Comparison of ENCODE assay signal across 7 cellular contexts in the genomic region with DNA sequence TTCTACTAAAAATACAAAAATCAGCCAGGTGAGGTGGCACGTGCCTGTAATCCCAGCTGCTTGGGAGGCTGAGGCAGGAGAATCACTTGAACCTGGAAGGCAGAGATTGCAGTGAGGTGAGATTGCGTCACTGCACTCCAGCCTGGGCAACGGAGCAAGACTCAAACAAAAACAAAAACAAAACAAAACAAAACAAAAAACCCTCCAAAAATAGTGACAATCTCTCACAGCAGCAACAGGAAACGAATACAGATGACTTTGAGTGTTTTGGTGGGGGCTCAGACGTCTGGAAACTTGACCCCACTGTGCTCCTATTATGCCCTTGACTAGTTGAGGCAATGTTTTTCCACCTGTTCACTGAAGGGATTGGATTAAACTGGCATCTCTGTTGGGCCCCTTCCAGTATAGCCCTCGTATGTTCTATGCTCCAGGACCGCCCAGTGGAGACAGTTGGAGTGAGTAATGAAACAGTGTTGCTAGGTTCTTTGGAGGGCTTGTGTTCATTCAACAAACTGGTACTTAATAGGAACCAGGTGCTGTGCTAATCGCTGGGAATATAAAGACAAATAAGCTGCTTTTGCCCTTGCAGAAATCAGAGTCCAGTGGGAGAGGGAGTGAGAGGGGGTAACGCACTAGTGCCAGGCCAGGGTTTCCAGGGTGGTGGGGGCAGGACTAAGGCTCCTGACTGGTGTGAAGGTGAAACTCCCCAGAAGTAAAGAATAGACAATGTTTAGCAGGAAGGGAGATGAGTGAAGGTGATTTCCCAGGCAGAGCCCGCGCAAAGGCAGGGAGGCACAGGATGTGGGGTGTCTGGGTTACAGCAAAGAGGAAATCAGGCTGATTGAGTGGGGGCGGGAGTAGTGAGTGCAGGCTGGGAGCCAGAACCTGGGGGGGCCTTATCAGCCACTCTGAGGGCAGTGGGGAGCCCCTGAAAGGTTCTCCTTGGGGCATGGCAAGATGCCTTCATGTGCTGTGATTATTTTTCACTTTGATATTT.
DNase-seq lines count a peak whose midpoint lies in the region; TF ChIP-seq lines count a peak whose summit lies in the region.

No MANE protein-coding gene starts in this region.

- TF ChIP-seq CTCF in GM20000 (IDR thresholded peaks at IDR 0.05; ENCODE audit: extremely low read depth, missing control alignments) = no peak
- TF ChIP-seq CTCF in parathyroid adenoma (IDR thresholded peaks at IDR 0.05) = no peak
- TF ChIP-seq CTCF in progenitor cell of endocrine pancreas (IDR thresholded peaks at IDR 0.05; ENCODE audit: unreplicated experiment) = no peak

- H3K27me3 Mint-ChIP-seq in progenitor cell of endocrine pancreas = no peaks in the 10 kb centered on the region

- H3K27ac ChIP-seq in KOPT-K1 (ENCODE audit: low read depth, low read length, poor library complexity, severe bottlenecking) = peak overlapping the region; percentile 56
- H3K27ac ChIP-seq in parathyroid adenoma = peak overlapping the region; percentile 95

- H3K4me1 Mint-ChIP-seq in progenitor cell of endocrine pancreas (ENCODE audit: low read depth) = no peaks in the 10 kb centered on the region

- H3K9ac ChIP-seq in parathyroid adenoma = no peak overlapping the region

- no peaks in the 10 kb centered on the region for H3K79me2 ChIP-seq in parathyroid adenoma

- no peak overlapping the region for H3K4me3 Mint-ChIP-seq in progenitor cell of endocrine pancreas (ENCODE audit: low read depth)

- peak overlapping the region; percentile 7 for H3K4me3 ChIP-seq in parathyroid adenoma (ENCODE audit: low read depth, low read length)

- H3K4me2 ChIP-seq in parathyroid adenoma (ENCODE audit: low read length) = no peak overlapping the region

- H3K4me1 ChIP-seq in parathyroid adenoma = peaks cover 40% of the 10 kb centered on the region

- DNase-seq in GM20000 (ENCODE audit: low spot score) (peak; percentile 54), progenitor cell of endocrine pancreas (ENCODE audit: low spot score, unreplicated experiment) (no peak), NK-92 (lab: John Stamatoyannopoulos, UW; ENCODE audit: unreplicated experiment) (no peak), OCI-M2 (lab: John Stamatoyannopoulos, UW; ENCODE audit: unreplicated experiment) (no peak)
- DNase-seq in activated CD8-positive, alpha-beta memory T cell treated with anti-CD3 and anti-CD28 coated beads, Interleukin-2, amount 50 U/mL, for 4 hours = peak; percentile 50

- peaks cover 6% of the 10 kb centered on the region for H3K9me3 Mint-ChIP-seq in progenitor cell of endocrine pancreas (ENCODE audit: low read depth)

- H2AFZ ChIP-seq in parathyroid adenoma = peak overlapping the region; percentile 77

- no peaks in the 10 kb centered on the region for H3K27me3 ChIP-seq in parathyroid adenoma (ENCODE audit: control insufficient read depth, insufficient read depth, low read length)

- H3K27ac Mint-ChIP-seq in progenitor cell of endocrine pancreas = no peak overlapping the region

- no peaks in the 10 kb centered on the region for H3K9me3 ChIP-seq in KOPT-K1 (ENCODE audit: insufficient read depth, low read length, poor library complexity, severe bottlenecking)
- H3K9me3 ChIP-seq in parathyroid adenoma (ENCODE audit: control insufficient read depth, low read length) = no peaks in the 10 kb centered on the region

- H3K36me3 Mint-ChIP-seq in progenitor cell of endocrine pancreas (ENCODE audit: insufficient read depth) = no peaks in the 10 kb centered on the region

- no peaks in the 10 kb centered on the region for H3K36me3 ChIP-seq in KOPT-K1 (ENCODE audit: insufficient read depth, low read length)
- no peaks in the 10 kb centered on the region for H3K36me3 ChIP-seq in parathyroid adenoma (ENCODE audit: control insufficient read depth, insufficient read depth, low read length)

Comparison
In these comparisons a context has a peak if more than half of its experiments do, and no peak if none do; other contexts are left out.
1. DNase-seq: peak in GM20000 (single experiment) and activated CD8-positive, alpha-beta memory T cell treated with anti-CD3 and anti-CD28 coated beads, Interleukin-2, amount 50 U/mL, for 4 hours (single experiment); none in progenitor cell of endocrine pancreas (single experiment), NK-92 (single experiment) and OCI-M2 (single experiment).